ENCODE assay signal across 1 cellular context in the genomic region with DNA sequence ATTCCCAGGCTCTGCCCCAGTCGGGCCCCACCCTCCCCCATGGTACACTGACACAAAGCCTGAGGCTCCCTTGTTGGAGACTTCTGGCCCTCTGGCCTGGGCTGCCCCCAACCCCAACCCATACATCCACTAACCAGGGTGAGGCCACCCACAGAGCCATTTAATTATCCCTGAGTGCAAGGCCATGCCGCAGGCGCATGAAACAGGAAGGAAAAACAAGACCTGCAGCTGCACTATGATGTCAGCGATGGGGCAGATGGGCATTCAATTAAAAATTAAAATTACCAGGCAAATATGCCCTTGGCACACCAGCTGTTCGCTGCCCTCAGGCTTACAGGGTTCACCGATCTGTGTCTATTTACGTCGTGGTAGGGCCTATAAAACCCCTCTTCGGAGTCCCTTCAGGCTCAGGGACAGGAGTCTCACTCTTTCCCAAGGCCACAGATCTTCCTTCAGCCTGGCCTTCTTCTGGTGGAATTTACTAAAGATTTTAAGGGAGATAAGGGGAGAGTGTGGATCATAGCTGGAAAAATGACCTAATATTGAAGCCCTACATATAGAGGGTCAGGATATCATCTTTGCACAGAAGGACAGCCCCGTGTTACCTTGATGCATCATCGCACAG.
TF ChIP-seq lines count a peak whose summit lies in the region.

No MANE protein-coding gene starts in this region.

TF ChIP-seq in GM12878, 131 proteins besides CTCF, POLR2A, EP300 and RAD21 (continued from another document):
- TF ChIP-seq SIN3A (IDR thresholded peaks at IDR 0.05; ENCODE audit: low read depth, low read length), result no peak
TF ChIP-seq in GM12878: peak in this region for 1.
